Comparison of ENCODE assay signal across 9 cellular contexts in genomic region chr22:20156611-20157415, GRCh38. TPM values are rescaled to one million over a fixed set of nuclear protein-coding genes. Genes with fewer than 3 reads are reported as not detected.
A peak's percentile ranks its signal among the peaks of the same experiment; 100 is the strongest.
DNase-seq lines count a peak whose midpoint lies in the region; ATAC-seq, FAIRE-seq and TF ChIP-seq lines count a peak whose summit lies in the region.
"Had no signal": no experiment of that assay in that cellular context is flagged by ENCODE, and none has a peak within 500 bp of the region (broad histone marks: within the 10 kb centered on the region; RNA-seq: fewer than 3 reads in every experiment).

No MANE protein-coding gene starts in this region.

- H3K4me1 Mint-ChIP-seq in osteocyte (ENCODE audit: unreplicated experiment): peaks cover 9% of the 10 kb centered on the region
- H3K4me1 Mint-ChIP-seq: activated naive CD4-positive, alpha-beta T cell treated with anti-CD3 and anti-CD28 coated beads, Interleukin-2, amount 50 U/mL, for 24 hours had no signal

- no peak overlapping the region for H3K27ac ChIP-seq in thoracic aorta

- no peak overlapping the region for H3K4me3 Mint-ChIP-seq in osteocyte (ENCODE audit: unreplicated experiment)
- H3K4me3 Mint-ChIP-seq: activated naive CD4-positive, alpha-beta T cell treated with anti-CD3 and anti-CD28 coated beads, Interleukin-2, amount 50 U/mL, for 24 hours had no signal

- no peaks in the 10 kb centered on the region for H3K27me3 Mint-ChIP-seq in osteocyte (ENCODE audit: unreplicated experiment)

- FAIRE-seq in frontal cortex (lab: Jason Lieb, UNC): no peak

- no peaks in the 10 kb centered on the region for H3K27me3 ChIP-seq in thoracic aorta (replicated peaks; ENCODE audit: insufficient read depth)

- no peaks in the 10 kb centered on the region for H3K4me1 ChIP-seq in thoracic aorta (ENCODE audit: control insufficient read depth in 1 of 2, low read depth in 2 of 2)

- H3K36me3 Mint-ChIP-seq in osteocyte (ENCODE audit: unreplicated experiment): no peaks in the 10 kb centered on the region
- H3K36me3 Mint-ChIP-seq: activated naive CD4-positive, alpha-beta T cell treated with anti-CD3 and anti-CD28 coated beads, Interleukin-2, amount 50 U/mL, for 24 hours had no signal

- peak; percentile 99 for TF ChIP-seq RAD21 in Ishikawa (IDR thresholded peaks at IDR 0.05; ENCODE audit: low read depth)

- TF ChIP-seq EP300 in Ishikawa (IDR thresholded peaks at IDR 0.05; ENCODE audit: borderline replicate concordance): no peak

- no peaks in the 10 kb centered on the region for H3K9me3 ChIP-seq in thoracic aorta

- H3K4me3 ChIP-seq in thoracic aorta: no peak overlapping the region

- ATAC-seq in thoracic aorta (ENCODE audit: insufficient number of reproducible peaks, low FRiP score, low read depth): no peak
- ATAC-seq in GM18870 (IDR thresholded peaks at IDR 0.05; ENCODE audit: unreplicated experiment): no peak

- DNase-seq in D341Med (ENCODE audit: low spot score) (peak; percentile 88), SHP77 treated with DMSO at 0.1 percent for 48 hours (lab: John Stamatoyannopoulos, UW) (peak; percentile 9), activated gamma-delta T cell (lab: John Stamatoyannopoulos, UW) (peak; percentile 30), frontal cortex (ENCODE audit: low spot score in 2 of 2) (peak; percentile 87 to 91), osteocyte (ENCODE audit: extremely low spot score, unreplicated experiment) (peak; percentile 94), thoracic aorta (ENCODE audit: low spot score) (peak; percentile 36)

- no peaks in the 10 kb centered on the region for H3K36me3 ChIP-seq in thoracic aorta

- H3K27ac Mint-ChIP-seq in osteocyte (ENCODE audit: unreplicated experiment): no peak overlapping the region
- H3K27ac Mint-ChIP-seq: activated naive CD4-positive, alpha-beta T cell treated with anti-CD3 and anti-CD28 coated beads, Interleukin-2, amount 50 U/mL, for 24 hours had no signal

- no peaks in the 10 kb centered on the region for H3K9me3 Mint-ChIP-seq in osteocyte (ENCODE audit: unreplicated experiment)
- H3K9me3 Mint-ChIP-seq: activated naive CD4-positive, alpha-beta T cell treated with anti-CD3 and anti-CD28 coated beads, Interleukin-2, amount 50 U/mL, for 24 hours had no signal

- TF ChIP-seq CTCF in osteocyte (IDR thresholded peaks at IDR 0.05) (peak; percentile 97), thoracic aorta (IDR thresholded peaks at IDR 0.05) (peak; percentile 99)

TF ChIP-seq in Ishikawa, 13 proteins besides CTCF, POLR2A, EP300 and RAD21:
- no peak for TF ChIP-seq YY1 (IDR thresholded peaks at IDR 0.05; ENCODE audit: low read depth)
- TF ChIP-seq CEBPB (IDR thresholded peaks at IDR 0.05): no peak
- no peak for TF ChIP-seq TCF12 (IDR thresholded peaks at IDR 0.05; ENCODE audit: low read depth)
- TF ChIP-seq REST (IDR thresholded peaks at IDR 0.05; ENCODE audit: low read depth): no peak
- no peak for TF ChIP-seq ZBTB7A (IDR thresholded peaks at IDR 0.05; ENCODE audit: low read depth)
- TF ChIP-seq MAX (IDR thresholded peaks at IDR 0.05): no peak
- TF ChIP-seq CREB1 (IDR thresholded peaks at IDR 0.05; ENCODE audit: low read depth): no peak
- TF ChIP-seq FOXM1 (IDR thresholded peaks at IDR 0.05; ENCODE audit: borderline replicate concordance, low read depth): no peak
- no peak for TF ChIP-seq USF1 (IDR thresholded peaks at IDR 0.05)
- TF ChIP-seq EGR1 (IDR thresholded peaks at IDR 0.05): no peak
- TF ChIP-seq TEAD4 (IDR thresholded peaks at IDR 0.05): no peak
- no peak for TF ChIP-seq TAF1 (IDR thresholded peaks at IDR 0.05; ENCODE audit: low read depth)
- no peak for TF ChIP-seq NFIC (IDR thresholded peaks at IDR 0.05)

RNA-seq across cellular contexts. Expression of gene CCDC188, which starts 6.0 kb away (rescaled TPM):
- total RNA-seq in frontal cortex (0.82 TPM), osteocyte (0.56 and 1.6 TPM in 2 replicates), thoracic aorta (not detected)

RNA-seq across cellular contexts. Expression of gene ZDHHC8, which starts 25.2 kb away (rescaled TPM):
- 2.9 TPM for total RNA-seq in frontal cortex
- total RNA-seq in osteocyte: 102 and 108 TPM in 2 replicates
- total RNA-seq in thoracic aorta: 10 to 100 TPM; 14.8 to 49.8 TPM

RNA-seq across cellular contexts. Expression of gene TRMT2A, which starts 39.8 kb away (rescaled TPM):
- total RNA-seq in frontal cortex (28.9 TPM), osteocyte (60.8 and 62.9 TPM in 2 replicates), thoracic aorta (10 to 100 TPM; 61.8 to 94.8 TPM)

RNA-seq across cellular contexts. Expression of gene RANBP1, which starts 40.9 kb away (rescaled TPM):
- total RNA-seq in frontal cortex (182 TPM), osteocyte (97.0 and 104 TPM in 2 replicates), thoracic aorta (100 to 1,000 TPM; 130 to 140 TPM)

Comparison
In these comparisons a context has a peak if more than half of its experiments do, and no peak if none do; other contexts are left out.
1. DNase-seq: peak in every context shown above with its lines; median percentile 94 in osteocyte; 89 in frontal cortex; 88 in D341Med; 36 in thoracic aorta; 30 in activated gamma-delta T cell; 9 in SHP77 treated with DMSO at 0.1 percent for 48 hours.